In genomic region chr17:77433385-77434135, GRCh38 we compare ENCODE assay signal across 1 cellular context.
TF ChIP-seq lines count a peak whose summit lies in the region.

No MANE protein-coding gene starts in this region.

TF ChIP-seq in SK-N-SH, 30 proteins besides CTCF, POLR2A, EP300 and RAD21 (continued from another document):
- TF ChIP-seq REST (IDR thresholded peaks at IDR 0.05; ENCODE audit: low read depth, low read length) (peak; percentile 65; the same call in 1 of the 2 replicates), NFIC (IDR thresholded peaks at IDR 0.05; ENCODE audit: borderline replicate concordance) (peak; percentile 85), USF2 (IDR thresholded peaks at IDR 0.05; ENCODE audit: borderline replicate concordance, low read depth, low read length) (no peak), ZBTB33 (IDR thresholded peaks at IDR 0.05; ENCODE audit: borderline replicate concordance, low read depth) (no peak), MAX (IDR thresholded peaks at IDR 0.05; ENCODE audit: low read depth) (peak; percentile 71), SIN3A (IDR thresholded peaks at IDR 0.05; ENCODE audit: borderline replicate concordance, low read depth, low read length) (0 out of 2 replicates have a peak, but pooled peaks have one; percentile 28), USF1 (IDR thresholded peaks at IDR 0.05; ENCODE audit: borderline replicate concordance, low read depth) (no peak), POLR2AphosphoS5 (IDR thresholded peaks at IDR 0.05; ENCODE audit: low read depth, low read length) (peak; percentile 44; the same call in 1 of the 2 replicates), NRF1 (IDR thresholded peaks at IDR 0.05; ENCODE audit: low read depth, low read length) (no peak), IRF3 (IDR thresholded peaks at IDR 0.05; ENCODE audit: low read depth, low read length) (no peak), CHD2 (IDR thresholded peaks at IDR 0.05; ENCODE audit: low read length, partially characterized antibody) (peak; percentile 89), FOSL2 (IDR thresholded peaks at IDR 0.05; ENCODE audit: borderline replicate concordance, low read depth) (no peak), MXI1 (IDR thresholded peaks at IDR 0.05; ENCODE audit: low read depth, low read length) (peak; percentile 57; the same call in 1 of the 2 replicates), EZH2phosphoT487 (IDR thresholded peaks at IDR 0.05; ENCODE audit: borderline replicate concordance, low read depth) (no peak)
